In the genomic region with DNA sequence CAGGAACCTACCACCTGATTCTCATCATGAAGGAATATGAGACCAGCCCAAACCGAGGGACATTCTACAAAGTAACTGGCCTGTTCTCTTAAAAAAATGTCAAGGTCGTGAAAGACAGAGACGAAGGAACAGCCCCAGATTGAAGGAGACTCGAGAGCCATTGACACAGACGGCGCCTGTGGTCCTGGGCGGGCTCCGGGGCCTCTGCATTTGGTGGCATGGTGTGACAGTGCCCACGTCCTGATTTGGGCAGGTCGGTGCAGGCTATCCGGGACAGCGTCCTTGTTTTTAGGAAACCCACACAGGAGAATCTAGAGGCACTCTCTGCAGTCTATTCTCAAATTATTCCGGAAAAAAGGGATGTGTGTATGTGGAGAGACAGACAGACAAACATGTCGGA, we compare ENCODE assay signal across 16 cellular contexts.
DNase-seq lines count a peak whose midpoint lies in the region; ATAC-seq and TF ChIP-seq lines count a peak whose summit lies in the region.
"Had no signal": no experiment of that assay in that cellular context is flagged by ENCODE, and none has a peak within 500 bp of the region (broad histone marks: within the 10 kb centered on the region; RNA-seq: fewer than 3 reads in every experiment).

No MANE protein-coding gene starts in this region.

- peak overlapping the region; percentile 79 for H3K4me3 Mint-ChIP-seq in HFFc6
- no peak overlapping the region for H3K4me3 Mint-ChIP-seq in glutamatergic neuron (ENCODE audit: unreplicated experiment)
- H3K4me3 Mint-ChIP-seq: activated naive CD8-positive, alpha-beta T cell treated with anti-CD3 and anti-CD28 coated beads, Interleukin-2, amount 50 U/mL, for 24 hours; H9; nephron progenitor cell; stimulated activated naive CD8-positive, alpha-beta T cell treated with anti-CD3 and anti-CD28 coated beads, Interleukin-15, amount 100 ng/mL, for 72 hours had no signal

- H3K4me3 ChIP-seq in SK-N-MC (no peak overlapping the region), lung (no peak overlapping the region), testis (no peak overlapping the region)

- no peak for TF ChIP-seq POLR2A in testis (IDR thresholded peaks at IDR 0.05)

- H3K4me1 Mint-ChIP-seq in HFFc6 (ENCODE audit: low read depth) = peaks cover 54% of the 10 kb centered on the region
- H3K4me1 Mint-ChIP-seq in glutamatergic neuron (ENCODE audit: low read depth, unreplicated experiment) = peaks cover 31% of the 10 kb centered on the region

- H3K36me3 ChIP-seq in SK-N-MC (ENCODE audit: insufficient read depth, low read length) = no peaks in the 10 kb centered on the region
- H3K36me3 ChIP-seq in lung (ENCODE audit: control insufficient read depth in 2 of 2, insufficient read depth in 2 of 2, low read length in 2 of 2) = no peaks in the 10 kb centered on the region
- H3K36me3 ChIP-seq in testis (ENCODE audit: low read depth, missing control alignments) = no peaks in the 10 kb centered on the region

- no peak for ATAC-seq in lung (ENCODE audit: insufficient read depth, low FRiP score)
- ATAC-seq in HG02610 (IDR thresholded peaks at IDR 0.05; ENCODE audit: unreplicated experiment) = no peak
- no peak for ATAC-seq in omental fat pad (ENCODE audit: low FRiP score)
- ATAC-seq: activated CD4-positive, CD25-positive, alpha-beta regulatory T cell treated with anti-CD3 and anti-CD28 coated beads, Interleukin-2, amount 50 U/mL, for 24 hours; activated naive CD8-positive, alpha-beta T cell treated with anti-CD3 and anti-CD28 coated beads, Interleukin-2, amount 50 U/mL, for 24 hours; stimulated activated naive CD8-positive, alpha-beta T cell treated with anti-CD3 and anti-CD28 coated beads, Interleukin-15, amount 100 ng/mL, for 72 hours had no signal

- H3K27ac ChIP-seq in SK-N-MC (peak overlapping the region; percentile 93), lung (ENCODE audit: low read depth in 1 of 2, low read length in 1 of 2) (peak overlapping the region; percentile 76), testis (peak overlapping the region in 1 of 2 donors; percentile 77)
- H3K27ac ChIP-seq: KMS-11 had no signal

- no peaks in the 10 kb centered on the region for H3K9me3 Mint-ChIP-seq in HFFc6
- H3K9me3 Mint-ChIP-seq in glutamatergic neuron (ENCODE audit: unreplicated experiment) = peaks cover 2% of the 10 kb centered on the region
- H3K9me3 Mint-ChIP-seq: activated naive CD8-positive, alpha-beta T cell treated with anti-CD3 and anti-CD28 coated beads, Interleukin-2, amount 50 U/mL, for 24 hours; H9; nephron progenitor cell; stimulated activated naive CD8-positive, alpha-beta T cell treated with anti-CD3 and anti-CD28 coated beads, Interleukin-15, amount 100 ng/mL, for 72 hours had no signal

- H3K27me3 ChIP-seq in lung (ENCODE audit: control insufficient read depth, insufficient read depth) (no peaks in the 10 kb centered on the region), testis (no peaks in the 10 kb centered on the region)

- H3K9me3 ChIP-seq in SK-N-MC (ENCODE audit: low read depth, low read length) = no peaks in the 10 kb centered on the region
- no peaks in the 10 kb centered on the region for H3K9me3 ChIP-seq in lung (ENCODE audit: control insufficient read depth in 2 of 2, insufficient read depth in 1 of 2, low read length in 1 of 2)
- H3K9me3 ChIP-seq in testis = no peaks in the 10 kb centered on the region

- H3K27me3 Mint-ChIP-seq in HFFc6 (ENCODE audit: insufficient read depth) = peaks cover 1% of the 10 kb centered on the region
- peaks cover 6% of the 10 kb centered on the region for H3K27me3 Mint-ChIP-seq in glutamatergic neuron (ENCODE audit: unreplicated experiment)
- H3K27me3 Mint-ChIP-seq: activated naive CD8-positive, alpha-beta T cell treated with anti-CD3 and anti-CD28 coated beads, Interleukin-2, amount 50 U/mL, for 24 hours; stimulated activated naive CD8-positive, alpha-beta T cell treated with anti-CD3 and anti-CD28 coated beads, Interleukin-15, amount 100 ng/mL, for 72 hours had no signal

- H3K9ac ChIP-seq in SK-N-MC (ENCODE audit: insufficient read length) = no peak overlapping the region
- H3K9ac ChIP-seq: KMS-11 had no signal

- peak overlapping the region; percentile 90; the same call in 1 of the 2 replicates for H3K27ac Mint-ChIP-seq in HFFc6
- H3K27ac Mint-ChIP-seq in glutamatergic neuron (ENCODE audit: unreplicated experiment) = no peak overlapping the region
- H3K27ac Mint-ChIP-seq: activated naive CD8-positive, alpha-beta T cell treated with anti-CD3 and anti-CD28 coated beads, Interleukin-2, amount 50 U/mL, for 24 hours had no signal

- no peak for TF ChIP-seq CTCF in HFFc6 (IDR thresholded peaks at IDR 0.05)
- no peak for TF ChIP-seq CTCF in lung (IDR thresholded peaks at IDR 0.05; ENCODE audit: control extremely low read depth, extremely low read depth)
- no peak for TF ChIP-seq CTCF in testis (IDR thresholded peaks at IDR 0.05)
- no peak for TF ChIP-seq CTCF in omental fat pad (IDR thresholded peaks at IDR 0.05)
- no peak for TF ChIP-seq CTCF in glutamatergic neuron (IDR thresholded peaks at IDR 0.05; ENCODE audit: partially characterized antibody, unreplicated experiment)

- DNase-seq in HFFc6 (no peak), SK-N-MC (ENCODE audit: low read depth, low spot score) (no peak), lung (ENCODE audit: low spot score) (no peak), testis (peak; percentile 26), omental fat pad (ENCODE audit: low spot score) (no peak), glutamatergic neuron (no peak)
- DNase-seq: activated naive CD8-positive, alpha-beta T cell treated with anti-CD3 and anti-CD28 coated beads, Interleukin-2, amount 50 U/mL, for 24 hours; dorsolateral prefrontal cortex; H9; NCI-H1048; NCI-H2081; nephron progenitor cell; stimulated activated naive CD8-positive, alpha-beta T cell treated with anti-CD3 and anti-CD28 coated beads, Interleukin-15, amount 100 ng/mL, for 72 hours had no signal

- H3K36me3 Mint-ChIP-seq in HFFc6 (ENCODE audit: low read depth) (peaks cover 10% of the 10 kb centered on the region; the same call in 1 of the 2 replicates), glutamatergic neuron (ENCODE audit: unreplicated experiment) (no peaks in the 10 kb centered on the region)

- 89 to 90% methylated on average over 14 of the region's 14 CpGs for WGBS in lung, 2 donors
- 45 to 68% methylated on average over 14 of the region's 14 CpGs for WGBS in testis, 2 donors

- intact Hi-C loops in testis (cut with DNase I; ENCODE audit: low total_unique reads) = no loop called here

- H3K4me1 ChIP-seq in lung (ENCODE audit: control insufficient read depth in 2 of 2, insufficient read depth in 2 of 2, low read length in 2 of 2) (peaks cover 16 to 20% of the 10 kb centered on the region in 2 donors), testis (peaks cover 48% of the 10 kb centered on the region)
